Comparison of ENCODE assay signal across 9 cellular contexts in the genomic region with DNA sequence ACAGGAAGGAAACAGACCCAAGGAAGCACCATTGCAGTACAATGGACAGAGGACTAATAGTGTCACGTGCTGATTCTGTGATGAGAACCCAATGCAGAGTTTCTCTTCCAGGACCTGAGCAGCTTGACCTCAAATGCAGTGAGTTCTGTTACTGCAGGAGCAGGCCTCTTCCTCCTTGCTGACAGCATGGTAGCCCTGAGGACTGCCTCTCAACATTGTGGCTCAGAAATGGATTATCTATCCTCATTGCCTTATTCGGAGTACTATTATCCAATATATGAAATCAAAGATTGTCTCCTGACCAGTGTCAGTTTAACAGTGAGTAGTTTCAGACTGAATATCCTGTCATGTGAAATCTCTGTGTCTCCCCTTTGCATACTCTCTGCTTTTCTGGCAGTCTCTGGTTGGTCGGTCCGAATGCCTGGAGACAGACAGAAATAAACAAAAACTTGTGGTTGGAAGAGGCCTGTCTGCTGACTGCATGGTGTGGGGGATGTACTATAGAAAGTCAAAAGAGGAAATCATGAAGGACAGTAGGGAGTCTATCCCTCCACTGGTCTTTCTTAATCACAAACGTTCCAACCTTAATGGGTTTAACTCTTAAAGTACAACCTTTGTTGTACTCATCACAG. TPM values are rescaled to one million over a fixed set of nuclear protein-coding genes. Genes with fewer than 3 reads are reported as not detected.
DNase-seq lines count a peak whose midpoint lies in the region; ATAC-seq and TF ChIP-seq lines count a peak whose summit lies in the region.
"Had no signal": no experiment of that assay in that cellular context is flagged by ENCODE, and none has a peak within 500 bp of the region (broad histone marks: within the 10 kb centered on the region; RNA-seq: fewer than 3 reads in every experiment).

No MANE protein-coding gene starts in this region.

- no peak overlapping the region for H3K27ac ChIP-seq in SK-N-SH (ENCODE audit: low read depth in 2 of 2, low read length in 1 of 2)

- H3K27me3 ChIP-seq in SK-N-SH (ENCODE audit: insufficient read depth), result no peaks in the 10 kb centered on the region

- H3K27ac Mint-ChIP-seq in central memory CD8-positive, alpha-beta T cell (ENCODE audit: low read depth), result no peak overlapping the region
- H3K27ac Mint-ChIP-seq: CD8-positive, alpha-beta memory T cell had no signal

- no peaks in the 10 kb centered on the region for H3F3A ChIP-seq in SK-N-SH (replicated peaks; ENCODE audit: insufficient read depth)

- H4K20me1 ChIP-seq in SK-N-SH (ENCODE audit: insufficient read depth), result no peaks in the 10 kb centered on the region

- H2AFZ ChIP-seq in SK-N-SH (ENCODE audit: low read depth), result no peak overlapping the region

- H3K4me3 Mint-ChIP-seq in central memory CD8-positive, alpha-beta T cell, result no peak overlapping the region
- H3K4me3 Mint-ChIP-seq: CD8-positive, alpha-beta memory T cell had no signal

- no peak for TF ChIP-seq RAD21 in SK-N-SH (IDR thresholded peaks at IDR 0.05; ENCODE audit: low read length)

- H3K9me3 ChIP-seq in SK-N-SH, result no peaks in the 10 kb centered on the region

- no peak overlapping the region for H3K4me3 ChIP-seq in SK-N-SH (ENCODE audit: low read depth in 2 of 2, low read length in 1 of 2)

- no peaks in the 10 kb centered on the region for H3K27me3 Mint-ChIP-seq in central memory CD8-positive, alpha-beta T cell

- H3K79me2 ChIP-seq in SK-N-SH (ENCODE audit: insufficient read depth), result no peaks in the 10 kb centered on the region

- no peaks in the 10 kb centered on the region for H3K9me2 ChIP-seq in SK-N-SH

- no peak overlapping the region for H3K4me2 ChIP-seq in SK-N-SH

- peak; percentile 77 for ATAC-seq in HG03196 (IDR thresholded peaks at IDR 0.05; ENCODE audit: unreplicated experiment)
- ATAC-seq in central memory CD8-positive, alpha-beta T cell (replicated peaks; ENCODE audit: extremely low read depth, poor library complexity, severe bottlenecking), result peak; percentile 36

- no peak overlapping the region for H3K9ac ChIP-seq in SK-N-SH

- POLR2A ChIA-PET in SK-N-SH (lab: Yijun Ruan, JAX), result no interaction called here

- no peaks in the 10 kb centered on the region for H3K4me1 ChIP-seq in SK-N-SH (ENCODE audit: control insufficient read depth in 1 of 2, insufficient read depth in 2 of 2, low read depth in 1 of 2, low read length in 1 of 2)

- WGBS in SK-N-SH (ENCODE audit: low lambda C conversion rate), result 2% methylated on average over 5 of the region's 5 CpGs

- DNase-seq in GM10266 (ENCODE audit: extremely low spot score), result peak; percentile 25
- peak; percentile 47 for DNase-seq in GM20000 (ENCODE audit: low spot score)
- no peak for DNase-seq in central memory CD8-positive, alpha-beta T cell (ENCODE audit: low spot score in 2 of 2)
- DNase-seq in NCI-H2227 treated with DMSO at 0.1 percent for 48 hours (lab: John Stamatoyannopoulos, UW), result no peak
- no peak for DNase-seq in NCI-H187 treated with DMSO at 0.1 percent for 48 hours (lab: John Stamatoyannopoulos, UW)
- DNase-seq in SK-N-SH, result no peak
- no peak for DNase-seq in stimulated activated CD4-positive, alpha-beta T cell treated with anti-CD3 and anti-CD28 coated beads, Interleukin-4, amount 100 ng/mL, for 4 hours
- DNase-seq: CD8-positive, alpha-beta memory T cell had no signal

- no peaks in the 10 kb centered on the region for H3K9me3 Mint-ChIP-seq in central memory CD8-positive, alpha-beta T cell
- H3K9me3 Mint-ChIP-seq: CD8-positive, alpha-beta memory T cell had no signal

- no peaks in the 10 kb centered on the region for H3K4me1 Mint-ChIP-seq in central memory CD8-positive, alpha-beta T cell
- H3K4me1 Mint-ChIP-seq: CD8-positive, alpha-beta memory T cell had no signal

- TF ChIP-seq CTCF in GM10266 (IDR thresholded peaks at IDR 0.05; ENCODE audit: control insufficient read depth, insufficient read depth, low read depth, missing control alignments) (no peak), GM20000 (IDR thresholded peaks at IDR 0.05; ENCODE audit: extremely low read depth, missing control alignments) (no peak), SK-N-SH (IDR thresholded peaks at IDR 0.05) (no peak)

- TF ChIP-seq EP300 in SK-N-SH (IDR thresholded peaks at IDR 0.05; ENCODE audit: borderline replicate concordance in 1 of 2, low read depth in 1 of 2, low read length in 1 of 2), result no peak

- H3K36me3 ChIP-seq in SK-N-SH (replicated peaks in 1 of 2; ENCODE audit: control insufficient read depth in 1 of 2, insufficient read depth in 2 of 2, low read length in 1 of 2), result no peaks in the 10 kb centered on the region

- no peaks in the 10 kb centered on the region for H3K36me3 Mint-ChIP-seq in central memory CD8-positive, alpha-beta T cell (ENCODE audit: insufficient read depth)
- H3K36me3 Mint-ChIP-seq: CD8-positive, alpha-beta memory T cell had no signal

- CTCF ChIA-PET in SK-N-SH (lab: Yijun Ruan, JAX), result no interaction called here

TF ChIP-seq in SK-N-SH, 30 proteins besides CTCF, POLR2A, EP300 and RAD21:
- TF ChIP-seq USF1 (IDR thresholded peaks at IDR 0.05; ENCODE audit: borderline replicate concordance, low read depth) (no peak), YY1 (IDR thresholded peaks at IDR 0.05; ENCODE audit: low read depth) (no peak), GATA2 (CRISPR knock-in tag; IDR thresholded peaks at IDR 0.05) (no peak), TAF1 (IDR thresholded peaks at IDR 0.05; ENCODE audit: borderline replicate concordance, low read depth, low read length) (no peak), USF2 (IDR thresholded peaks at IDR 0.05; ENCODE audit: borderline replicate concordance, low read depth, low read length) (no peak), EZH2phosphoT487 (IDR thresholded peaks at IDR 0.05; ENCODE audit: borderline replicate concordance, low read depth) (no peak), ZBTB33 (IDR thresholded peaks at IDR 0.05; ENCODE audit: borderline replicate concordance, low read depth) (no peak), REST (IDR thresholded peaks at IDR 0.05; ENCODE audit: low read depth, low read length) (no peak)

RNA-seq across cellular contexts. Expression of gene MS4A14, which starts 6.9 kb away (rescaled TPM):
- not detected in 2 replicates for polyA plus RNA-seq in SK-N-SH (2012; rRNA removed)
- not detected in 2 replicates for polyA plus RNA-seq in SK-N-SH (2012; cell fraction: cytosol; rRNA removed)
- polyA plus RNA-seq in SK-N-SH (2012; cell fraction: nucleus; rRNA removed), result not detected in 2 replicates
- polyA plus RNA-seq: CD8-positive, alpha-beta memory T cell had no signal

RNA-seq across cellular contexts. Expression of gene MS4A7, which starts 11.1 kb away (rescaled TPM):
- polyA plus RNA-seq in SK-N-SH (2012; rRNA removed), result not detected in 2 replicates
- polyA plus RNA-seq in SK-N-SH (2012; cell fraction: cytosol; rRNA removed), result not detected in 2 replicates
- not detected in 2 replicates for polyA plus RNA-seq in SK-N-SH (2012; cell fraction: nucleus; rRNA removed)
- polyA plus RNA-seq: CD8-positive, alpha-beta memory T cell had no signal

RNA-seq across cellular contexts. Expression of gene MS4A5, which starts 40.0 kb away (rescaled TPM):
- polyA plus RNA-seq in SK-N-SH (2012; rRNA removed), result not detected in 2 replicates
- polyA plus RNA-seq in SK-N-SH (2012; cell fraction: cytosol; rRNA removed), result not detected in 2 replicates
- polyA plus RNA-seq in SK-N-SH (2012; cell fraction: nucleus; rRNA removed), result not detected in 2 replicates
- polyA plus RNA-seq: CD8-positive, alpha-beta memory T cell had no signal

Comparison
In these comparisons a context has a peak if more than half of its experiments do, and no peak if none do; other contexts are left out.
1. DNase-seq: peak in GM10266 (single experiment) and GM20000 (single experiment); none in central memory CD8-positive, alpha-beta T cell (0 of 2), NCI-H2227 treated with DMSO at 0.1 percent for 48 hours (single experiment), NCI-H187 treated with DMSO at 0.1 percent for 48 hours (single experiment), SK-N-SH (single experiment) and stimulated activated CD4-positive, alpha-beta T cell treated with anti-CD3 and anti-CD28 coated beads, Interleukin-4, amount 100 ng/mL, for 4 hours (0 of 2).